In the genomic region with DNA sequence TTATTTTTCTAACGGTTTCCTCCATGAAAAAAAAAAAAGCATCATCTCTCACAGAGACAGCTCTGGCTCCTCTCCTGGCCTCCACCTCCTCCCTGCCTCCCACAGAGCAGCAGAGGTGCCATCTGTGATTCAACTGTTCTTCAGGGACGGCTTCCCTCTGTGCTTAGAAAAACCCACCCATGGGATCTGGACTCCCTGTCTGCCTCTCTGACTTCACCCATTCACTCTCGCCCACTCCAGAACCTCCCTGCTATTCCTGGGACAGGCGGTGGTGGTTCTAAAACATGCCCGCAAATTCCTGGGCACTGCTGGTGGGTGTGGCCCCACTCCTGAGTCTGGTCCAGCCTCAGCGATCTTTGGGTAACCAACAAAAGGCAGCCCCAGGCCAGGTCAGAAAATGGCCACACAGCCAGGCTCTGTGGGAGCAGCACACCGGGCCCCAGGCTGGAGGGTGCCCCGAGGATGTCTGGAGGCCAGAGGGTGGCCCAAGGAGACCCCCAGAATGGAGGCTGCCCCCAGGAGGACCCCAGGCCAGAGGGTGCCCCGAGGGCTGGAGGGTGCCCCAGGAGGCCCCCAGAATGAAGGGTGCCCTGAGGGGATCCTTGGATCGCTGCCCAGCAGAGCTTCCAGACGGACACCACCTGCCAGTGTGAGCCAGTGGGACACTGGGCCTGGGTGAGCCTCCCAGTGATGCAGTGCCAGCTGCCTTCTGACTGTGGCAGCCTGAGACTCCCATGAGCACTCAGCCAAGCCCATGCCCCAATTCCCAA, we compare ENCODE assay signal across 22 cellular contexts. TPM values are rescaled to one million over a fixed set of nuclear protein-coding genes. Genes with fewer than 3 reads are reported as not detected.
DNase-seq lines count a peak whose midpoint lies in the region; ATAC-seq and TF ChIP-seq lines count a peak whose summit lies in the region.
"Had no signal": no experiment of that assay in that cellular context is flagged by ENCODE, and none has a peak within 500 bp of the region (broad histone marks: within the 10 kb centered on the region; RNA-seq: fewer than 3 reads in every experiment).

No MANE protein-coding gene starts in this region.

- peaks cover 3% of the 10 kb centered on the region for H3K4me1 Mint-ChIP-seq in chondrocyte (ENCODE audit: low read depth)
- H3K4me1 Mint-ChIP-seq: activated naive CD8-positive, alpha-beta T cell treated with anti-CD3 and anti-CD28 coated beads, Interleukin-2, amount 50 U/mL, for 24 hours had no signal

- TF ChIP-seq CTCF in right atrium auricular region (IDR thresholded peaks at IDR 0.05) (no peak), chondrocyte (IDR thresholded peaks at IDR 0.05) (no peak)

- intact Hi-C loops in left cardiac atrium (cut with DNase I), result loop anchor here (10.0 kb wide), 2 partner anchors 933 to 1023 kb away; no protein-coding TSS in a partner anchor

- H3K9me3 Mint-ChIP-seq in chondrocyte (ENCODE audit: low read depth), result no peaks in the 10 kb centered on the region
- H3K9me3 Mint-ChIP-seq: activated naive CD8-positive, alpha-beta T cell treated with anti-CD3 and anti-CD28 coated beads, Interleukin-2, amount 50 U/mL, for 24 hours; neural crest cell had no signal

- ATAC-seq in left cardiac atrium (no peak), HG02610 (IDR thresholded peaks at IDR 0.05; ENCODE audit: unreplicated experiment) (no peak)
- ATAC-seq: activated naive CD8-positive, alpha-beta T cell treated with anti-CD3 and anti-CD28 coated beads, Interleukin-2, amount 50 U/mL, for 24 hours had no signal

- no peaks in the 10 kb centered on the region for H3K9me3 ChIP-seq in right atrium auricular region
- H3K9me3 ChIP-seq: SK-N-SH, stomach, tibial artery had no signal

- H3K27me3 ChIP-seq in right atrium auricular region, result no peaks in the 10 kb centered on the region

- CTCF ChIA-PET in HEK293T (lab: Yijun Ruan, JAX), result no interaction called here

- H3K4me1 ChIP-seq in right atrium auricular region, result peaks cover 0 to 12% of the 10 kb centered on the region in 2 donors

- peaks cover 19% of the 10 kb centered on the region for H3K27me3 Mint-ChIP-seq in chondrocyte (ENCODE audit: low read depth)

- no peaks in the 10 kb centered on the region for H3K36me3 Mint-ChIP-seq in chondrocyte (ENCODE audit: low read depth)

- H3K27ac ChIP-seq in right atrium auricular region, result no peak overlapping the region
- H3K27ac ChIP-seq: stomach, tibial artery had no signal

- peak; percentile 27 for DNase-seq in left cardiac atrium
- DNase-seq in right atrium auricular region (ENCODE audit: low spot score), result no peak
- DNase-seq in chondrocyte (ENCODE audit: low spot score), result peak; percentile 78
- DNase-seq in occipital lobe (lab: John Stamatoyannopoulos, UW), result peak; percentile 69
- no peak for DNase-seq in HEK293T (ENCODE audit: extremely low spot score)
- DNase-seq in NCI-H1436 treated with DMSO at 0.1 percent for 48 hours (lab: John Stamatoyannopoulos, UW), result no peak
- DNase-seq in cortex of kidney (lab: John Stamatoyannopoulos, UW), result no peak
- DNase-seq: activated CD4-positive, CD25-positive, alpha-beta regulatory T cell treated with anti-CD3 and anti-CD28 coated beads, Interleukin-2, amount 50 U/mL, for 72 hours; activated gamma-delta T cell; islet precursor cell; NCI-H1048 had no signal

- no peak overlapping the region for H3K4me3 ChIP-seq in right atrium auricular region
- H3K4me3 ChIP-seq: stomach, tibial artery had no signal

- no peak overlapping the region for H3K27ac Mint-ChIP-seq in chondrocyte (ENCODE audit: unreplicated experiment)
- H3K27ac Mint-ChIP-seq: activated naive CD8-positive, alpha-beta T cell treated with anti-CD3 and anti-CD28 coated beads, Interleukin-2, amount 50 U/mL, for 24 hours; progenitor cell of endocrine pancreas had no signal

- H3K36me3 ChIP-seq in right atrium auricular region, result no peaks in the 10 kb centered on the region
- H3K36me3 ChIP-seq: stomach, tibial artery had no signal

- POLR2A ChIA-PET in HEK293T (lab: Yijun Ruan, JAX), result no interaction called here

- no peak overlapping the region for H3K4me3 Mint-ChIP-seq in chondrocyte (ENCODE audit: unreplicated experiment)
- H3K4me3 Mint-ChIP-seq: activated naive CD8-positive, alpha-beta T cell treated with anti-CD3 and anti-CD28 coated beads, Interleukin-2, amount 50 U/mL, for 24 hours had no signal

TF ChIP-seq in HEK293T, 16 proteins besides CTCF, POLR2A, EP300 and RAD21:
- TF ChIP-seq PKNOX1 (IDR thresholded peaks at IDR 0.05), result no peak
- TF ChIP-seq FOXA1 (IDR thresholded peaks at IDR 0.05), result no peak
- no peak for TF ChIP-seq SUZ12 (IDR thresholded peaks at IDR 0.05)
- no peak for TF ChIP-seq CTBP1 (IDR thresholded peaks at IDR 0.05; ENCODE audit: borderline replicate concordance)
- no peak for TF ChIP-seq ARNT (IDR thresholded peaks at IDR 0.05)
- TF ChIP-seq FOXM1 (IDR thresholded peaks at IDR 0.05; ENCODE audit: borderline replicate concordance), result no peak
- no peak for TF ChIP-seq FOXK2 (IDR thresholded peaks at IDR 0.05)
- TF ChIP-seq SP1 (IDR thresholded peaks at IDR 0.05), result no peak
- TF ChIP-seq L3MBTL2 (conservative IDR thresholded peaks at IDR 0.05), result no peak
- TF ChIP-seq BHLHE40 (IDR thresholded peaks at IDR 0.05; ENCODE audit: borderline replicate concordance), result no peak
- TF ChIP-seq LEF1 (IDR thresholded peaks at IDR 0.05; ENCODE audit: borderline replicate concordance), result no peak
- TF ChIP-seq ELF4 (IDR thresholded peaks at IDR 0.05), result no peak
- no peak for TF ChIP-seq HDGF (IDR thresholded peaks at IDR 0.05; ENCODE audit: borderline replicate concordance)
- TF ChIP-seq NFRKB (IDR thresholded peaks at IDR 0.05), result no peak
- no peak for TF ChIP-seq TARDBP (IDR thresholded peaks at IDR 0.05)
- TF ChIP-seq ZNF384 (IDR thresholded peaks at IDR 0.05), result no peak

RNA-seq across cellular contexts. Expression of gene CHST13, which starts 2.6 kb away (rescaled TPM):
- under 1 TPM; 0.60 to 0.74 TPM for total RNA-seq in left cardiac atrium
- under 1 TPM in 1 of 2 donors, not detected in 1; 0.90 TPM for total RNA-seq in right atrium auricular region
- not detected in 3 replicates for total RNA-seq in chondrocyte
- not detected for total RNA-seq in occipital lobe
- total RNA-seq: endothelial cell of umbilical vein, lung microvascular endothelial cell, skeletal muscle tissue had no signal

RNA-seq across cellular contexts. Expression of gene UROC1, which starts 3.7 kb away (rescaled TPM):
- total RNA-seq in left cardiac atrium (not detected), right atrium auricular region (not detected), chondrocyte (0.15 TPM in 1 of 3 replicates, not detected in the others), occipital lobe (not detected)
- total RNA-seq: endothelial cell of umbilical vein, H1, lung microvascular endothelial cell, neural crest cell, progenitor cell of endocrine pancreas, skeletal muscle tissue, stomach had no signal

RNA-seq across cellular contexts. Expression of gene C3orf22, which starts 37.4 kb away (rescaled TPM):
- total RNA-seq in left cardiac atrium (not detected), right atrium auricular region (not detected), chondrocyte (not detected in 3 replicates), occipital lobe (not detected)
- total RNA-seq: endothelial cell of umbilical vein, H1, lung microvascular endothelial cell, neural crest cell, stomach had no signal

RNA-seq across cellular contexts. Expression of gene ZXDC, which starts 45.6 kb away (rescaled TPM):
- total RNA-seq in left cardiac atrium, result 10 to 100 TPM; 15.7 to 20.7 TPM
- total RNA-seq in right atrium auricular region, result 10 to 100 TPM; 18.9 to 25.5 TPM
- total RNA-seq in chondrocyte, result 26.3 to 29.7 TPM (median 26.6 TPM) in 3 replicates
- 40.7 TPM for total RNA-seq in occipital lobe

Comparison
In these comparisons a context has a peak if more than half of its experiments do, and no peak if none do; other contexts are left out.
1. DNase-seq: peak in left cardiac atrium (single experiment), chondrocyte (single experiment) and occipital lobe (single experiment); none in right atrium auricular region (single experiment), HEK293T (single experiment), NCI-H1436 treated with DMSO at 0.1 percent for 48 hours (single experiment) and cortex of kidney (single experiment).